In genomic region chr16:78125112-78125844, GRCh38 we compare ENCODE assay signal across 22 cellular contexts. TPM values are rescaled to one million over a fixed set of nuclear protein-coding genes. Genes with fewer than 3 reads are reported as not detected.
DNase-seq lines count a peak whose midpoint lies in the region; ATAC-seq and TF ChIP-seq lines count a peak whose summit lies in the region.
"Had no signal": no experiment of that assay in that cellular context is flagged by ENCODE, and none has a peak within 500 bp of the region (broad histone marks: within the 10 kb centered on the region; RNA-seq: fewer than 3 reads in every experiment).

No MANE protein-coding gene starts in this region.

- no peaks in the 10 kb centered on the region for H3K9me3 Mint-ChIP-seq in WTC11
- no peaks in the 10 kb centered on the region for H3K9me3 Mint-ChIP-seq in activated CD4-positive, alpha-beta T cell treated with anti-CD3 and anti-CD28 coated beads, Interleukin-2, amount 10 ng/mL, durations not matched to agents 24 days and 14 days
- H3K9me3 Mint-ChIP-seq: CD4-positive, alpha-beta T cell had no signal

- intact Hi-C loops in activated CD4-positive, alpha-beta T cell treated with anti-CD3 and anti-CD28 coated beads, Interleukin-2, amount 10 ng/mL, durations not matched to agents 24 days and 14 days (cut with micrococcal nuclease) = no loop called here

- no peaks in the 10 kb centered on the region for H3K79me1 ChIP-seq in mesenchymal stem cell (replicated peaks; ENCODE audit: low read length, poor library complexity, severe bottlenecking)

- no peak overlapping the region for H3K4me2 ChIP-seq in mesenchymal stem cell (ENCODE audit: low read length, poor library complexity, severe bottlenecking)
- H3K4me2 ChIP-seq: A549; BLaER1 treated with 17β-estradiol and CSF1 and Interleukin-3, amounts not matched to agents 10 nM and 100 nM had no signal

- no peak for ATAC-seq in WTC11
- ATAC-seq in GM18861 (IDR thresholded peaks at IDR 0.05; ENCODE audit: unreplicated experiment) = no peak
- ATAC-seq: A549, GM12878 had no signal

- POLR2A ChIA-PET in WTC11 (lab: Charles Lee) = interaction anchor here (0.6 kb wide), 1 partner anchor 628 kb away, joined by 4 read pairs; no protein-coding TSS in a partner anchor

- peaks cover 0 to 3% of the 10 kb centered on the region in 2 experiments for H3K36me3 ChIP-seq in mesenchymal stem cell (ENCODE audit: control insufficient read depth in 1 of 2, insufficient read depth in 2 of 2, low read depth in 1 of 2, low read length in 2 of 2)
- H3K36me3 ChIP-seq: BE2C, HAP-1 had no signal

- no peak overlapping the region for H2BK15ac ChIP-seq in mesenchymal stem cell (ENCODE audit: low read depth, poor library complexity, severe bottlenecking)

- H3K23ac ChIP-seq in mesenchymal stem cell (ENCODE audit: low read length in 2 of 2) = no peak overlapping the region

- H3K27me3 ChIP-seq in mesenchymal stem cell (ENCODE audit: control insufficient read depth in 1 of 2, insufficient read depth in 1 of 2, low read length in 2 of 2) = no peaks in the 10 kb centered on the region
- H3K27me3 ChIP-seq: BE2C; BLaER1 treated with 17β-estradiol and CSF1 and Interleukin-3, amounts not matched to agents 10 nM and 100 nM had no signal

- H3K9ac ChIP-seq in mesenchymal stem cell (ENCODE audit: low read length) = no peak overlapping the region
- H3K9ac ChIP-seq: BLaER1 treated with 17β-estradiol and CSF1 and Interleukin-3, amounts not matched to agents 10 nM and 100 nM had no signal

- TF ChIP-seq CTCF in WTC11 (IDR thresholded peaks at IDR 0.05) = no peak

- peak overlapping the region; percentile 89 for H2AK5ac ChIP-seq in mesenchymal stem cell (ENCODE audit: low read length, severe bottlenecking)

- H2AFZ ChIP-seq in mesenchymal stem cell (ENCODE audit: low read depth, low read length) = no peak overlapping the region

- CTCF ChIA-PET in WTC11 (lab: Charles Lee) = no interaction called here

- H3K27me3 Mint-ChIP-seq in WTC11 (ENCODE audit: low read depth) = no peaks in the 10 kb centered on the region
- H3K27me3 Mint-ChIP-seq in activated CD4-positive, alpha-beta T cell treated with anti-CD3 and anti-CD28 coated beads, Interleukin-2, amount 10 ng/mL, durations not matched to agents 24 days and 14 days = no peaks in the 10 kb centered on the region
- H3K27me3 Mint-ChIP-seq: CD4-positive, alpha-beta T cell; CD8-positive, alpha-beta memory T cell had no signal

- H3K27ac ChIP-seq in mesenchymal stem cell (ENCODE audit: low read length, poor library complexity, severe bottlenecking) (no peak overlapping the region), substantia nigra (ENCODE audit: low read depth, low read length, poor library complexity, severe bottlenecking) (peak overlapping the region; percentile 96)
- H3K27ac ChIP-seq: A549; BLaER1 treated with 17β-estradiol and CSF1 and Interleukin-3, amounts not matched to agents 10 nM and 100 nM had no signal

- H3K4me3 Mint-ChIP-seq in WTC11 = no peak overlapping the region
- no peak overlapping the region for H3K4me3 Mint-ChIP-seq in activated CD4-positive, alpha-beta T cell treated with anti-CD3 and anti-CD28 coated beads, Interleukin-2, amount 10 ng/mL, durations not matched to agents 24 days and 14 days
- H3K4me3 Mint-ChIP-seq: CD14-positive monocyte; CD4-positive, alpha-beta T cell; CD8-positive, alpha-beta memory T cell had no signal

- H2BK120ac ChIP-seq in mesenchymal stem cell (ENCODE audit: low read depth, low read length) = no peak overlapping the region

- H4K8ac ChIP-seq in mesenchymal stem cell (ENCODE audit: low read length) = no peak overlapping the region

- no peak overlapping the region for H3K4ac ChIP-seq in mesenchymal stem cell (ENCODE audit: low read depth in 1 of 2, low read length in 2 of 2)

- no peak overlapping the region for H4K91ac ChIP-seq in mesenchymal stem cell (ENCODE audit: low read length)

- H3K4me3 ChIP-seq in mesenchymal stem cell (ENCODE audit: insufficient read depth in 1 of 2, low read depth in 1 of 2, low read length in 2 of 2) = no peak overlapping the region
- H3K4me3 ChIP-seq: A549; BLaER1 treated with 17β-estradiol and CSF1 and Interleukin-3, amounts not matched to agents 10 nM and 100 nM; GM12878; HAP-1 had no signal

- 97% methylated on average over 11 of the region's 15 CpGs for WGBS in mesenchymal stem cell

- no peaks in the 10 kb centered on the region for H3K4me1 ChIP-seq in mesenchymal stem cell (ENCODE audit: control insufficient read depth, insufficient read depth, low read depth, low read length)
- H3K4me1 ChIP-seq: A549, BE2C, HAP-1 had no signal

- DNase-seq in ELF-1 (ENCODE audit: low read depth, low spot score) (peak; percentile 47), WTC11 (ENCODE audit: low spot score) (no peak), mesenchymal stem cell (no peak), substantia nigra (lab: John Stamatoyannopoulos, UW) (no peak), DMS 273 (lab: John Stamatoyannopoulos, UW; ENCODE audit: unreplicated experiment) (no peak)
- DNase-seq in activated CD4-positive, alpha-beta T cell treated with anti-CD3 and anti-CD28 coated beads, Interleukin-2, amount 10 ng/mL, durations not matched to agents 24 days and 14 days = no peak
- DNase-seq: 8988T; ACHN; AML-193; BE2C; CD4-positive, alpha-beta T cell; CD8-positive, alpha-beta memory T cell; DMS153; DND-41; GDM1; GOT3 had no signal

- no peaks in the 10 kb centered on the region for H3K36me3 Mint-ChIP-seq in WTC11
- H3K36me3 Mint-ChIP-seq in activated CD4-positive, alpha-beta T cell treated with anti-CD3 and anti-CD28 coated beads, Interleukin-2, amount 10 ng/mL, durations not matched to agents 24 days and 14 days (ENCODE audit: low read depth) = peaks cover 2% of the 10 kb centered on the region

- H2BK12ac ChIP-seq in mesenchymal stem cell (ENCODE audit: low read length in 2 of 2) = peak overlapping the region in 1 of 2 experiments; percentile 52

- H3K14ac ChIP-seq in mesenchymal stem cell (ENCODE audit: low read length in 2 of 2) = peak overlapping the region in 1 of 2 experiments; percentile 84

- peaks cover 3% of the 10 kb centered on the region for H3K9me3 ChIP-seq in mesenchymal stem cell (ENCODE audit: control insufficient read depth, low read length)
- H3K9me3 ChIP-seq: A549, BE2C, HAP-1 had no signal

- peak overlapping the region in 1 of 2 experiments; percentile 24 for H3K18ac ChIP-seq in mesenchymal stem cell (ENCODE audit: low read depth in 1 of 2, low read length in 2 of 2)

- no peak overlapping the region for H2BK5ac ChIP-seq in mesenchymal stem cell (ENCODE audit: low read depth, low read length, poor library complexity, severe bottlenecking)

- no peak overlapping the region for H3K27ac Mint-ChIP-seq in WTC11
- no peak overlapping the region for H3K27ac Mint-ChIP-seq in activated CD4-positive, alpha-beta T cell treated with anti-CD3 and anti-CD28 coated beads, Interleukin-2, amount 10 ng/mL, durations not matched to agents 24 days and 14 days
- H3K27ac Mint-ChIP-seq: CD14-positive monocyte; CD4-positive, alpha-beta T cell had no signal

- H3K4me1 Mint-ChIP-seq in WTC11 = peaks cover 6% of the 10 kb centered on the region; the same call in 1 of the 2 replicates
- H3K4me1 Mint-ChIP-seq in activated CD4-positive, alpha-beta T cell treated with anti-CD3 and anti-CD28 coated beads, Interleukin-2, amount 10 ng/mL, durations not matched to agents 24 days and 14 days = peaks cover 2% of the 10 kb centered on the region

TF ChIP-seq in WTC11, 78 proteins besides CTCF, POLR2A, EP300 and RAD21:
- TF ChIP-seq, protein P1, sequence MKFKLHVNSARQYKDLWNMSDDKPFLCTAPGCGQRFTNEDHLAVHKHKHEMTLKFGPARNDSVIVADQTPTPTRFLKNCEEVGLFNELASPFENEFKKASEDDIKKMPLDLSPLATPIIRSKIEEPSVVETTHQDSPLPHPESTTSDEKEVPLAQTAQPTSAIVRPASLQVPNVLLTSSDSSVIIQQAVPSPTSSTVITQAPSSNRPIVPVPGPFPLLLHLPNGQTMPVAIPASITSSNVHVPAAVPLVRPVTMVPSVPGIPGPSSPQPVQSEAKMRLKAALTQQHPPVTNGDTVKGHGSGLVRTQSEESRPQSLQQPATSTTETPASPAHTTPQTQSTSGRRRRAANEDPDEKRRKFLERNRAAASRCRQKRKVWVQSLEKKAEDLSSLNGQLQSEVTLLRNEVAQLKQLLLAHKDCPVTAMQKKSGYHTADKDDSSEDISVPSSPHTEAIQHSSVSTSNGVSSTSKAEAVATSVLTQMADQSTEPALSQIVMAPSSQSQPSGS (CRISPR knock-in tag; IDR thresholded peaks at IDR 0.05; ENCODE audit: borderline replicate concordance, low read depth) = no peak
- peak; percentile 48; the same call in 1 of the 2 replicates for TF ChIP-seq ZNF121 (CRISPR knock-in tag; IDR thresholded peaks at IDR 0.05)
- TF ChIP-seq ZNF219 (CRISPR knock-in tag; IDR thresholded peaks at IDR 0.05; ENCODE audit: borderline replicate concordance) = no peak
- TF ChIP-seq, protein P2, sequence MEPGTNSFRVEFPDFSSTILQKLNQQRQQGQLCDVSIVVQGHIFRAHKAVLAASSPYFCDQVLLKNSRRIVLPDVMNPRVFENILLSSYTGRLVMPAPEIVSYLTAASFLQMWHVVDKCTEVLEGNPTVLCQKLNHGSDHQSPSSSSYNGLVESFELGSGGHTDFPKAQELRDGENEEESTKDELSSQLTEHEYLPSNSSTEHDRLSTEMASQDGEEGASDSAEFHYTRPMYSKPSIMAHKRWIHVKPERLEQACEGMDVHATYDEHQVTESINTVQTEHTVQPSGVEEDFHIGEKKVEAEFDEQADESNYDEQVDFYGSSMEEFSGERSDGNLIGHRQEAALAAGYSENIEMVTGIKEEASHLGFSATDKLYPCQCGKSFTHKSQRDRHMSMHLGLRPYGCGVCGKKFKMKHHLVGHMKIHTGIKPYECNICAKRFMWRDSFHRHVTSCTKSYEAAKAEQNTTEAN (CRISPR knock-in tag; IDR thresholded peaks at IDR 0.05) = no peak
- TF ChIP-seq HMGXB4 (CRISPR knock-in tag; IDR thresholded peaks at IDR 0.05) = no peak

RNA-seq across cellular contexts. Expression of gene WWOX, which starts 25.8 kb away (rescaled TPM):
- 15.7 to 20.3 TPM (median 19.0 TPM) in 3 replicates for total RNA-seq in WTC11 (2021)
- 10.3 TPM for polyA plus RNA-seq in mesenchymal stem cell (2013, experiment 1 of 2)
- 7.8 TPM for polyA plus RNA-seq in mesenchymal stem cell (2013, experiment 2 of 2)
- 15.0 and 16.1 TPM in 2 replicates for total RNA-seq in activated CD4-positive, alpha-beta T cell treated with anti-CD3 and anti-CD28 coated beads, Interleukin-2, amount 10 ng/mL, durations not matched to agents 24 days and 14 days
